Comparison of ENCODE assay signal across 7 cellular contexts in genomic region chr7:80018941-80019808, GRCh38.
DNase-seq lines count a peak whose midpoint lies in the region; ATAC-seq and TF ChIP-seq lines count a peak whose summit lies in the region.

No MANE protein-coding gene starts in this region.

- in situ Hi-C loops in IMR-90 (cut with MboI; ENCODE audit: low sequenced_read_pairs), result no loop called here
- in situ Hi-C loops in astrocyte of the spinal cord (cut with HindIII; ENCODE audit: low sequenced_read_pairs), result no loop called here

- H3K4ac ChIP-seq in IMR-90 (ENCODE audit: low read depth, low read length), result peak overlapping the region; percentile 84

- peak overlapping the region; percentile 2; the same call in 2 of the 3 replicates for H2BK15ac ChIP-seq in IMR-90 (ENCODE audit: low read depth, low read length)

- H3K27ac ChIP-seq in IMR-90 (ENCODE audit: insufficient read depth, low read length) (no peak overlapping the region), PC-3 (ENCODE audit: low read length) (no peak overlapping the region)

- H3K9me3 ChIP-seq in IMR-90 (ENCODE audit: control insufficient read depth, insufficient read depth, low read length) (peaks cover 3% of the 10 kb centered on the region; the same call in 1 of the 2 replicates), PC-3 (ENCODE audit: low read length) (no peaks in the 10 kb centered on the region)

- no peak overlapping the region for H2AK9ac ChIP-seq in IMR-90 (replicated peaks; ENCODE audit: low read depth, low read length, poor library complexity)

- peak overlapping the region; percentile 44; the same call in 1 of the 2 replicates for H3K23ac ChIP-seq in IMR-90 (ENCODE audit: low read depth, low read length)

- H3K4me2 ChIP-seq in IMR-90 (ENCODE audit: low read depth, low read length), result no peak overlapping the region
- 0 out of 2 replicates have a peak overlapping the region, but pooled peaks have one; percentile 15 for H3K4me2 ChIP-seq in PC-3 (ENCODE audit: low read length)

- WGBS in IMR-90 (ENCODE audit: extremely low coverage in 2 of 2, insufficient read length in 1 of 2), 2 experiments, result 0% methylated on average over 2 of the region's 9 CpGs; no CpG with 5 or more reads in 1 of the 2 experiments

- peak overlapping the region; percentile 80; the same call in 1 of the 2 replicates for H3K18ac ChIP-seq in IMR-90 (ENCODE audit: low read depth, low read length)

- BruUV-seq in IMR-90 (replicated peaks; lab: Mats Ljungman, UMichigan) (no TSS peak), PC-3 (replicated peaks; lab: Mats Ljungman, UMichigan) (no TSS peak)

- H3K9me1 ChIP-seq in IMR-90 (ENCODE audit: insufficient read depth, low read length), result no peaks in the 10 kb centered on the region

- H2AFZ ChIP-seq in IMR-90 (replicated peaks; ENCODE audit: low read length, poor library complexity) (no peak overlapping the region), PC-3 (ENCODE audit: low read length) (no peak overlapping the region)

- TF ChIP-seq CTCF in GM12865 (IDR thresholded peaks at IDR 0.05; ENCODE audit: insufficient read depth, low read depth, low read length, missing control alignments), result peak; percentile 76
- peak; percentile 79 for TF ChIP-seq CTCF in IMR-90 (conservative IDR thresholded peaks at IDR 0.05; ENCODE audit: low read depth, low read length)
- peak; percentile 95 for TF ChIP-seq CTCF in PC-3 (conservative IDR thresholded peaks at IDR 0.05; ENCODE audit: low read depth, low read length)
- peak; percentile 79 for TF ChIP-seq CTCF in astrocyte of the spinal cord (IDR thresholded peaks at IDR 0.05; ENCODE audit: low read depth, low read length)

- H3K56ac ChIP-seq in IMR-90 (ENCODE audit: extremely low read depth, insufficient read depth, low read length), result peak overlapping the region; percentile 20; the same call in 1 of the 2 replicates

- H2BK120ac ChIP-seq in IMR-90 (ENCODE audit: low read depth, low read length), result peak overlapping the region; percentile 92

- TF ChIP-seq POLR2A in IMR-90 (IDR thresholded peaks at IDR 0.05; ENCODE audit: low read depth, low read length), result no peak

- H4K20me1 ChIP-seq in IMR-90 (ENCODE audit: insufficient read depth, low read length), result no peaks in the 10 kb centered on the region
- H4K20me1 ChIP-seq in PC-3 (ENCODE audit: low read length), result no peaks in the 10 kb centered on the region

- peak overlapping the region; percentile 73 for H3K14ac ChIP-seq in IMR-90 (replicated peaks; ENCODE audit: low read depth, low read length)

- intact Hi-C loops in IMR-90 (cut with micrococcal nuclease) (loop anchor here (1.0 to 5.0 kb wide), 6 partner anchors 87 to 721 kb away; partner anchors contain the start of gene MAGI2), PC-3 (cut with micrococcal nuclease) (loop anchor here (1.0 to 10.0 kb wide), 5 partner anchors 36 to 724 kb away; no protein-coding TSS in a partner anchor)

- peak overlapping the region; percentile 70; the same call in 1 of the 2 replicates for H4K5ac ChIP-seq in IMR-90 (ENCODE audit: low read depth, low read length)

- dilution Hi-C loops in IMR-90 (cut with HindIII; ENCODE audit: low sequenced_read_pairs, unreplicated experiment), result no loop called here

- no peaks in the 10 kb centered on the region for H3K27me3 ChIP-seq in IMR-90 (ENCODE audit: control insufficient read depth, insufficient read depth, low read length)
- H3K27me3 ChIP-seq in PC-3 (ENCODE audit: low read length), result no peaks in the 10 kb centered on the region

- H3K4me3 ChIP-seq in GM12865 (ENCODE audit: low read depth, low read length), result no peak overlapping the region
- no peak overlapping the region for H3K4me3 ChIP-seq in IMR-90 (ENCODE audit: insufficient read depth, low read depth, low read length)
- no peak overlapping the region for H3K4me3 ChIP-seq in PC-3 (ENCODE audit: low read length)
- H3K4me3 ChIP-seq in astrocyte of the spinal cord (ENCODE audit: low read depth, low read length), result no peak overlapping the region

- CTCF ChIA-PET in IMR-90 (lab: Yijun Ruan, JAX) (no interaction called here), PC-3 (lab: Charles Lee) (no interaction called here)

- H3K9ac ChIP-seq in IMR-90 (ENCODE audit: low read depth, low read length) (no peak overlapping the region; the same call in 1 of the 2 replicates), PC-3 (ENCODE audit: low read length) (no peak overlapping the region)

- H3K79me2 ChIP-seq in PC-3 (ENCODE audit: low read length), result no peaks in the 10 kb centered on the region

- H2BK5ac ChIP-seq in IMR-90 (ENCODE audit: low read depth, low read length, poor library complexity, severe bottlenecking), result peak overlapping the region; percentile 86

- H4K8ac ChIP-seq in IMR-90 (ENCODE audit: low read depth in 2 of 2, low read length in 2 of 2), result peak overlapping the region; percentile 0 to 87

- no peaks in the 10 kb centered on the region for H3K79me1 ChIP-seq in IMR-90 (ENCODE audit: low read depth in 1 of 2, low read length in 2 of 2)

- TF ChIP-seq RAD21 in IMR-90 (IDR thresholded peaks at IDR 0.05; ENCODE audit: low read length), result peak; percentile 77

- peak overlapping the region; percentile 90; the same call in 1 of the 2 replicates for H2BK20ac ChIP-seq in IMR-90 (ENCODE audit: low read depth, low read length)

- H2AK5ac ChIP-seq in IMR-90 (ENCODE audit: low read depth, low read length), result no peak overlapping the region

- H3K9me2 ChIP-seq in PC-3 (replicated peaks; ENCODE audit: low read length), result no peaks in the 10 kb centered on the region

- H3F3A ChIP-seq in PC-3 (ENCODE audit: low read length, unreplicated experiment), result no peaks in the 10 kb centered on the region

- DNase-seq in GM12865 (ENCODE audit: low read depth) (peak; percentile 56), IMR-90 (peak; percentile 64), PC-3 (peak; percentile 56), astrocyte of the spinal cord (ENCODE audit: low read depth, low spot score) (peak; percentile 72), iPS-NIHi11 (ENCODE audit: low spot score) (peak; percentile 81)
- peak; percentile 0 for DNase-seq in stimulated activated CD4-positive, alpha-beta T cell treated with anti-CD3 and anti-CD28 coated beads, Interleukin-2, amount 100 ng/mL, for 4 hours (ENCODE audit: low read depth)

- H3K4me1 ChIP-seq in IMR-90 (ENCODE audit: control insufficient read depth, insufficient read depth, low read length), result peaks cover 2% of the 10 kb centered on the region; the same call in 1 of the 2 replicates
- H3K4me1 ChIP-seq in PC-3 (ENCODE audit: insufficient read depth, low read length), result peaks cover 9% of the 10 kb centered on the region

- H4K91ac ChIP-seq in IMR-90 (ENCODE audit: insufficient read depth, low read depth, low read length), result peak overlapping the region; percentile 81

- ATAC-seq in GM21723 (IDR thresholded peaks at IDR 0.05; ENCODE audit: unreplicated experiment), result peak; percentile 84
- peak; percentile 85 for ATAC-seq in IMR-90 (ENCODE audit: low read depth)
- ATAC-seq in PC-3, result peak; percentile 75

- POLR2A ChIA-PET in IMR-90 (lab: Charles Lee; ENCODE audit: unreplicated experiment), result no interaction called here
- POLR2A ChIA-PET in PC-3 (lab: Charles Lee; ENCODE audit: unreplicated experiment), result no interaction called here

- H3K36me3 ChIP-seq in IMR-90 (ENCODE audit: control insufficient read depth, insufficient read depth, low read length) (no peaks in the 10 kb centered on the region), PC-3 (ENCODE audit: low read depth, low read length) (no peaks in the 10 kb centered on the region)

TF ChIP-seq in IMR-90, 13 proteins besides CTCF, POLR2A, EP300 and RAD21:
- TF ChIP-seq SMC3 (IDR thresholded peaks at IDR 0.05; ENCODE audit: low read depth, low read length) (peak; percentile 80), MXI1 (IDR thresholded peaks at IDR 0.05; ENCODE audit: borderline replicate concordance, low read depth, low read length) (no peak)

Comparison
In these comparisons a context has a peak if more than half of its experiments do, and no peak if none do; other contexts are left out.
1. DNase-seq: peak in every context shown above with its lines; median percentile 81 in iPS-NIHi11; 72 in astrocyte of the spinal cord; 64 in IMR-90; 56 in GM12865; 56 in PC-3; 0 in stimulated activated CD4-positive, alpha-beta T cell treated with anti-CD3 and anti-CD28 coated beads, Interleukin-2, amount 100 ng/mL, for 4 hours.